29 cellular contexts compared by ENCODE assay signal in genomic region chr12:75670175-75670574, GRCh38.
"Had no signal": no experiment of that assay in that cellular context is flagged by ENCODE, and none has a peak within 500 bp of the region (broad histone marks: within the 10 kb centered on the region; RNA-seq: fewer than 3 reads in every experiment).

No MANE protein-coding gene starts in this region.

- H2AFZ ChIP-seq: hepatocyte had no signal

- H3K4me3 ChIP-seq: dorsolateral prefrontal cortex, esophagus muscularis mucosa, gastroesophageal sphincter, heart left ventricle, hepatocyte, lung, ovary, psoas muscle, skin epidermis, spleen, testis, tibial artery, upper lobe of left lung had no signal

- DNase-seq: dorsolateral prefrontal cortex; effector CD4-positive, alpha-beta T cell; foreskin keratinocyte; heart left ventricle; kidney; midbrain; naive thymus-derived CD4-positive, alpha-beta T cell; nucleus accumbens; ovary; posterior cingulate gyrus; psoas muscle; right cardiac atrium; spleen; stimulated activated CD4-positive, alpha-beta T cell treated with anti-CD3 and anti-CD28 coated beads, Interleukin-4, amount 100 ng/mL, for 4 hours; stimulated activated naive CD8-positive, alpha-beta T cell treated with anti-CD3 and anti-CD28 coated beads, Interleukin-15, Interleukin-2, amounts not matched to agents 100 U/mL and 50 U/mL, for 24 hours; substantia nigra; testis; tibial artery had no signal

- H3K9me3 ChIP-seq: esophagus muscularis mucosa, gastroesophageal sphincter, heart left ventricle, ovary, psoas muscle, spleen, testis, tibial artery, upper lobe of left lung had no signal

- H3K4me1 ChIP-seq: esophagus muscularis mucosa, gastroesophageal sphincter, psoas muscle, spleen, tibial artery, upper lobe of left lung had no signal

- H3K36me3 ChIP-seq: esophagus muscularis mucosa, gastroesophageal sphincter, heart left ventricle, ovary, spleen, tibial artery, upper lobe of left lung had no signal

- ATAC-seq: foreskin keratinocyte; gastroesophageal sphincter; heart left ventricle; left lobe of liver; naive thymus-derived CD4-positive, alpha-beta T cell; psoas muscle; right cardiac atrium; stimulated activated memory B cell treated with anti-CD40 and anti-IgM and Interleukin-4, amounts not matched to agents 10 μg/mL and 1 μg/mL and 100 μg/mL, for 72 hours; stimulated activated naive CD8-positive, alpha-beta T cell treated with anti-CD3 and anti-CD28 coated beads, Interleukin-15, Interleukin-2, amounts not matched to agents 100 U/mL and 50 U/mL, for 24 hours had no signal

- H3K4me2 ChIP-seq: hepatocyte had no signal

- H3K4me1 Mint-ChIP-seq: memory B cell; stimulated activated memory B cell treated with anti-CD40 and anti-IgM and Interleukin-4, amounts not matched to agents 10 μg/mL and 1 μg/mL and 100 μg/mL, for 72 hours had no signal

- H3K36me3 Mint-ChIP-seq: memory B cell; naive thymus-derived CD4-positive, alpha-beta T cell; stimulated activated memory B cell treated with anti-CD40 and anti-IgM and Interleukin-4, amounts not matched to agents 10 μg/mL and 1 μg/mL and 100 μg/mL, for 72 hours had no signal

- H3K27me3 Mint-ChIP-seq: memory B cell; naive thymus-derived CD4-positive, alpha-beta T cell; stimulated activated memory B cell treated with anti-CD40 and anti-IgM and Interleukin-4, amounts not matched to agents 10 μg/mL and 1 μg/mL and 100 μg/mL, for 72 hours had no signal

- H3K4me3 Mint-ChIP-seq: memory B cell; naive thymus-derived CD4-positive, alpha-beta T cell; nephron; stimulated activated memory B cell treated with anti-CD40 and anti-IgM and Interleukin-4, amounts not matched to agents 10 μg/mL and 1 μg/mL and 100 μg/mL, for 72 hours had no signal

- H3K27ac ChIP-seq: dorsolateral prefrontal cortex, epithelial cell of prostate, esophagus muscularis mucosa, foreskin keratinocyte, gastroesophageal sphincter, heart left ventricle, hepatocyte, ovary, psoas muscle, skin epidermis, spleen, testis, tibial artery, upper lobe of left lung had no signal

- H3K27ac Mint-ChIP-seq: memory B cell; naive thymus-derived CD4-positive, alpha-beta T cell; nephron; stimulated activated memory B cell treated with anti-CD40 and anti-IgM and Interleukin-4, amounts not matched to agents 10 μg/mL and 1 μg/mL and 100 μg/mL, for 72 hours had no signal

- H3K27me3 ChIP-seq: dorsolateral prefrontal cortex, esophagus muscularis mucosa, foreskin keratinocyte, gastroesophageal sphincter, heart left ventricle, hepatocyte, ovary, spleen, testis, tibial artery, upper lobe of left lung had no signal

- H3K9me3 Mint-ChIP-seq: memory B cell; naive thymus-derived CD4-positive, alpha-beta T cell; nephron; stimulated activated memory B cell treated with anti-CD40 and anti-IgM and Interleukin-4, amounts not matched to agents 10 μg/mL and 1 μg/mL and 100 μg/mL, for 72 hours had no signal
